ENCODE assay signal across 21 cellular contexts in the genomic region with DNA sequence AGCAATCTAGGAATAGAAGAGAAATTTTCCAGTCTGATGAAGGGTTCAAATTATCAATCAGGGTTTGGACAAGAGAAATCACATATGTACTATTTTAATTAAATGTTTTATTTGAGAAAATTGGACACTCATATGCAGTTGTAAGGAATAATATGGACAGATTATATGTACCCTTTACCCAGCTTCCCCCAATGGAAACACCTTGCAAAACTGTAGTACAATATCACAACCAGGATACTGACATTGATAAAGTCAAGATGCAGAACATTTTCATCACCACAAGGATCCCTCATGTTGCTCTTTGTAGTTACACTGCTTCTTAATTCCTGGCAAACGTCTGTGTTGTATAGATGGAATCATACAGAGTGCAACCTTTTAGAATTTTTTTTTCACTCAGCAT.
"Had no signal": no experiment of that assay in that cellular context is flagged by ENCODE, and none has a peak within 500 bp of the region (broad histone marks: within the 10 kb centered on the region; RNA-seq: fewer than 3 reads in every experiment).

No MANE protein-coding gene starts in this region.

- H3K27ac Mint-ChIP-seq: memory B cell, mesothelial cell of epicardium had no signal

- H2AFZ ChIP-seq: hepatocyte had no signal

- H3K27me3 ChIP-seq: colonic mucosa, foreskin keratinocyte, hepatocyte, ovary, right atrium auricular region, sigmoid colon, stomach, transverse colon had no signal

- H3K9me3 Mint-ChIP-seq: memory B cell had no signal

- H3K27me3 Mint-ChIP-seq: memory B cell had no signal

- H3K4me3 Mint-ChIP-seq: memory B cell had no signal

- H3K4me1 ChIP-seq: colonic mucosa, foreskin keratinocyte had no signal

- H3K27ac ChIP-seq: colonic mucosa, foreskin keratinocyte, right atrium auricular region had no signal

- H3K9me3 ChIP-seq: colonic mucosa, lower lobe of right lung, ovary, right atrium auricular region, sigmoid colon, stomach, thoracic aorta, transverse colon had no signal

- H3K36me3 ChIP-seq: colonic mucosa, ovary, right atrium auricular region, sigmoid colon, thoracic aorta, transverse colon had no signal

- ATAC-seq: lower lobe of right lung had no signal

- H3K4me3 ChIP-seq: colonic mucosa, hepatocyte, ovary, right atrium auricular region, sigmoid colon had no signal

- DNase-seq: colonic mucosa; dermis blood vessel endothelial cell; erythroblast; kidney; left cardiac atrium; left ventricle myocardium inferior; lower lobe of right lung; nucleus accumbens; ovary; sigmoid colon; stimulated activated CD4-positive, alpha-beta T cell treated with anti-CD3 and anti-CD28 coated beads, Interleukin-2, amount 100 ng/mL, for 24 hours; stimulated activated naive CD4-positive, alpha-beta T cell; stomach; substantia nigra; transverse colon had no signal
